Comparison of ENCODE assay signal across 18 cellular contexts in the genomic region with DNA sequence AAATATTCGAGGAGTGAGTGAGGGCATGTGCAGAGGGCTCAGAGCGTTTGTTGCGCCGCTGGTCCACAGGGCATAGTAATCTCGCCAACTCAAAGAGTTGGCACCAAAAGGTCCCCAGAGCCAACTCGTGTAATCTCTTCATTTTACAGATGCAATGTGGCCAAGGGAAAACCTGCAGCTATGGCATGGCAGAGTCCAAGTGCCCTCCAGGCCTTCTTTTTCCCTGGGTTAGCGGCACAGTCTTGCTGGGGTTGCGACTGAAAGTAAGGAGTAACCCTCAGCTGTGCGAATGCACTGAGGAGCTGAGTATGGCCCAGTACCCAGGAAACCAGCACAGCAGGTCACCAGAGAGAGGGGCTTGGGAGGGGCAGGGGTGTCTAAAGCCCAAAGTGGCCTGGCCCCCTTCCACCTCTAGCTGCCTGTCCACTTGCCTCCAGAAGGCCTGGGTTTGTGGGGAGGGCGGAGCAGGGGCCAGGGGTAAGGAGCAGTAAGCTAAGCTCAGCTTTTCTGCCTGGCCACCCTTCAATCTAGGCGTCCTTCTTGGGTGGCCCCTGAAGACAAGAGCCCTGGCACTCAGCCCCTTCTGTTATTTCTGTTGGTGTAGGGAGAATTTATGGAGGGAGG. TPM values are rescaled to one million over a fixed set of nuclear protein-coding genes. Genes with fewer than 3 reads are reported as not detected.
DNase-seq lines count a peak whose midpoint lies in the region; ATAC-seq and TF ChIP-seq lines count a peak whose summit lies in the region.
"Had no signal": no experiment of that assay in that cellular context is flagged by ENCODE, and none has a peak within 500 bp of the region (broad histone marks: within the 10 kb centered on the region; RNA-seq: fewer than 3 reads in every experiment).

No MANE protein-coding gene starts in this region.

- H3K79me2 ChIP-seq in GM23338 (replicated peaks; ENCODE audit: insufficient read depth): no peaks in the 10 kb centered on the region
- H3K79me2 ChIP-seq in neural cell (replicated peaks; ENCODE audit: insufficient read depth, low read length): peaks cover 63% of the 10 kb centered on the region

- H3K27ac ChIP-seq in GM23338 (ENCODE audit: low read depth) (no peak overlapping the region), HUES6 (ENCODE audit: low read depth, low read length) (peak overlapping the region; percentile 64; the same call in 1 of the 2 replicates), esophagus muscularis mucosa (replicated peaks in 1 of 4) (no peak overlapping the region), neural cell (ENCODE audit: low read length) (peak overlapping the region; percentile 98), tibial nerve (no peak overlapping the region)
- H3K27ac ChIP-seq: BLaER1 treated with 17β-estradiol and CSF1 and Interleukin-3, amounts not matched to agents 10 nM and 100 nM had no signal

- peak overlapping the region; percentile 53 for H3K4me3 ChIP-seq in GM23338
- H3K4me3 ChIP-seq in HUES6 (ENCODE audit: low read depth, low read length): peak overlapping the region; percentile 45
- no peak overlapping the region for H3K4me3 ChIP-seq in esophagus muscularis mucosa
- peak overlapping the region; percentile 86 for H3K4me3 ChIP-seq in neural cell (ENCODE audit: low read length)
- no peak overlapping the region for H3K4me3 ChIP-seq in tibial nerve
- H3K4me3 ChIP-seq: BLaER1 treated with 17β-estradiol and CSF1 and Interleukin-3, amounts not matched to agents 10 nM and 100 nM had no signal

- H3F3A ChIP-seq in GM23338 (replicated peaks; ENCODE audit: low read depth) (peaks cover 12% of the 10 kb centered on the region; the same call in 1 of the 2 replicates), neural cell (ENCODE audit: insufficient read depth, low read length, poor library complexity, severe bottlenecking) (peaks cover 7% of the 10 kb centered on the region)

- peaks cover 37% of the 10 kb centered on the region for H3K4me1 Mint-ChIP-seq in GM23338
- peaks cover 9 to 50% (median 31%) of the 10 kb centered on the region in 4 donors for H3K4me1 Mint-ChIP-seq in naive thymus-derived CD8-positive, alpha-beta T cell

- H4K20me1 ChIP-seq in GM23338 (replicated peaks; ENCODE audit: insufficient read depth) (no peaks in the 10 kb centered on the region), neural cell (ENCODE audit: insufficient read depth) (no peaks in the 10 kb centered on the region)

- H3K36me3 Mint-ChIP-seq in GM23338 (ENCODE audit: low read depth): no peaks in the 10 kb centered on the region; the same call in 2 of the 3 replicates
- peaks cover 0 to 2% (median under 1%) of the 10 kb centered on the region in 3 donors for H3K36me3 Mint-ChIP-seq in naive thymus-derived CD8-positive, alpha-beta T cell
- H3K36me3 Mint-ChIP-seq: CD8-positive, alpha-beta memory T cell; IgD-negative memory B cell had no signal

- no peak overlapping the region for H2AFZ ChIP-seq in GM23338
- no peak overlapping the region for H2AFZ ChIP-seq in neural cell (ENCODE audit: low read depth, low read length)

- peaks cover 40% of the 10 kb centered on the region for H3K27me3 Mint-ChIP-seq in GM23338 (ENCODE audit: insufficient read depth, low read depth, poor library complexity)
- peaks cover 3 to 61% (median 43%) of the 10 kb centered on the region in 5 donors for H3K27me3 Mint-ChIP-seq in naive thymus-derived CD8-positive, alpha-beta T cell

- H3K9me3 ChIP-seq in HUES6 (ENCODE audit: control insufficient read depth, insufficient read depth, low read depth, low read length) (no peaks in the 10 kb centered on the region), esophagus muscularis mucosa (peaks cover 0 to under 1% (median 0%) of the 10 kb centered on the region in 4 donors), neural cell (ENCODE audit: low read length) (no peaks in the 10 kb centered on the region), tibial nerve (peaks cover 0 to under 1% (median 0%) of the 10 kb centered on the region in 4 donors)

- no peaks in the 10 kb centered on the region for H3K36me3 ChIP-seq in GM23338 (ENCODE audit: insufficient read depth)
- H3K36me3 ChIP-seq in HUES6 (ENCODE audit: control insufficient read depth, insufficient read depth, low read length): no peaks in the 10 kb centered on the region
- H3K36me3 ChIP-seq in esophagus muscularis mucosa: no peaks in the 10 kb centered on the region
- H3K36me3 ChIP-seq in neural cell (ENCODE audit: insufficient read depth, low read length): no peaks in the 10 kb centered on the region
- H3K36me3 ChIP-seq in tibial nerve: no peaks in the 10 kb centered on the region
- H3K36me3 ChIP-seq: BLaER1 treated with 17β-estradiol and CSF1 and Interleukin-3, amounts not matched to agents 10 nM and 100 nM had no signal

- ATAC-seq in GM23338 (peak; percentile 5), HG03565 (IDR thresholded peaks at IDR 0.05; ENCODE audit: unreplicated experiment) (no peak)
- no peak for ATAC-seq in naive thymus-derived CD8-positive, alpha-beta T cell

- intact Hi-C loops in esophagus muscularis mucosa (cut with DNase I): no loop called here

- H3K27me3 ChIP-seq in GM23338 (ENCODE audit: insufficient read depth) (peaks cover 94% of the 10 kb centered on the region), HUES6 (ENCODE audit: control insufficient read depth, insufficient read depth, low read length) (peaks cover 99% of the 10 kb centered on the region), esophagus muscularis mucosa (peaks cover 0 to 82% (median 30%) of the 10 kb centered on the region in 4 donors), neural cell (ENCODE audit: insufficient read depth, low read depth, low read length) (no peaks in the 10 kb centered on the region), tibial nerve (peaks cover 0 to 73% of the 10 kb centered on the region in 2 donors)

- H3K27ac Mint-ChIP-seq in GM23338: no peak overlapping the region
- H3K27ac Mint-ChIP-seq in naive thymus-derived CD8-positive, alpha-beta T cell: no peak overlapping the region
- H3K27ac Mint-ChIP-seq: CD8-positive, alpha-beta memory T cell; IgD-negative memory B cell had no signal

- H3K9me2 ChIP-seq in GM23338 (ENCODE audit: insufficient read depth): no peaks in the 10 kb centered on the region
- no peaks in the 10 kb centered on the region for H3K9me2 ChIP-seq in neural cell (ENCODE audit: insufficient read depth, low read length)

- TF ChIP-seq CTCF in GM23338 (conservative IDR thresholded peaks at IDR 0.05; ENCODE audit: low read depth in 2 of 2): no peak
- no peak for TF ChIP-seq CTCF in esophagus muscularis mucosa (IDR thresholded peaks at IDR 0.05)
- TF ChIP-seq CTCF in neural cell (IDR thresholded peaks at IDR 0.05; ENCODE audit: poor library complexity, severe bottlenecking): no peak
- no peak for TF ChIP-seq CTCF in tibial nerve (IDR thresholded peaks at IDR 0.05)

- H3K4me1 ChIP-seq in GM23338 (ENCODE audit: insufficient read depth): peaks cover 41% of the 10 kb centered on the region
- H3K4me1 ChIP-seq in HUES6 (ENCODE audit: control insufficient read depth, insufficient read depth, low read length): peaks cover 41% of the 10 kb centered on the region
- peaks cover 14 to 41% (median 34%) of the 10 kb centered on the region in 4 donors for H3K4me1 ChIP-seq in esophagus muscularis mucosa
- H3K4me1 ChIP-seq in tibial nerve: peaks cover 0 to 44% (median 7%) of the 10 kb centered on the region in 4 donors

- H3K9me3 Mint-ChIP-seq in GM23338: no peaks in the 10 kb centered on the region; the same call in 2 of the 3 replicates
- H3K9me3 Mint-ChIP-seq in naive thymus-derived CD8-positive, alpha-beta T cell: no peaks in the 10 kb centered on the region
- H3K9me3 Mint-ChIP-seq: CD8-positive, alpha-beta memory T cell; IgD-negative memory B cell had no signal

- H3K4me3 Mint-ChIP-seq in GM23338: peak overlapping the region; percentile 76
- no peak overlapping the region for H3K4me3 Mint-ChIP-seq in naive thymus-derived CD8-positive, alpha-beta T cell
- H3K4me3 Mint-ChIP-seq: CD8-positive, alpha-beta memory T cell had no signal

- TF ChIP-seq RAD21 in neural cell (conservative IDR thresholded peaks at IDR 0.05): no peak

- H3K9ac ChIP-seq in HUES6 (ENCODE audit: low read length) (peak overlapping the region; percentile 52), neural cell (ENCODE audit: low read length) (peak overlapping the region; percentile 99)
- H3K9ac ChIP-seq: BLaER1 treated with 17β-estradiol and CSF1 and Interleukin-3, amounts not matched to agents 10 nM and 100 nM had no signal

- TF ChIP-seq POLR2A in esophagus muscularis mucosa (IDR thresholded peaks at IDR 0.05; ENCODE audit: low read depth) (no peak), tibial nerve (IDR thresholded peaks at IDR 0.05) (no peak)

- WGBS in esophagus muscularis mucosa: 16% methylated on average over 10 of the region's 11 CpGs
- 18 to 25% methylated on average over 11 of the region's 11 CpGs for WGBS in tibial nerve, 2 donors

- H3K4me2 ChIP-seq in GM23338: peak overlapping the region; percentile 91
- H3K4me2 ChIP-seq in neural cell (ENCODE audit: low read length): peak overlapping the region; percentile 67

- DNase-seq in GM23338 (ENCODE audit: low spot score) (peak; percentile 64), esophagus muscularis mucosa (ENCODE audit: extremely low spot score) (peak; percentile 66), tibial nerve (ENCODE audit: low spot score in 2 of 2) (no peak)
- no peak for DNase-seq in naive thymus-derived CD8-positive, alpha-beta T cell
- DNase-seq: CD8-positive, alpha-beta memory T cell; GOT3; Karpas-422; NCI-H187 treated with DMSO at 0.1 percent for 48 hours; NCI-H446; SHP77 treated with DMSO at 0.1 percent for 48 hours had no signal

- no peak for TF ChIP-seq EP300 in esophagus muscularis mucosa (IDR thresholded peaks at IDR 0.05)
- TF ChIP-seq EP300 in neural cell (conservative IDR thresholded peaks at IDR 0.05; ENCODE audit: poor library complexity, severe bottlenecking): no peak
- TF ChIP-seq EP300 in tibial nerve (IDR thresholded peaks at IDR 0.05): no peak

- POLR2A ChIA-PET in naive thymus-derived CD8-positive, alpha-beta T cell (lab: Charles Lee): no interaction called here

TF ChIP-seq in GM23338, 12 proteins besides CTCF, POLR2A, EP300 and RAD21 (continues in another document):
- TF ChIP-seq STAT1 (IDR thresholded peaks at IDR 0.05; ENCODE audit: unreplicated experiment): no peak

TF ChIP-seq in neural cell, 6 proteins besides CTCF, POLR2A, EP300 and RAD21 (continues in another document):
- TF ChIP-seq TAF1 (IDR thresholded peaks at IDR 0.05; ENCODE audit: low read depth) (no peak), SMC3 (conservative IDR thresholded peaks at IDR 0.05; ENCODE audit: poor library complexity) (no peak)

RNA-seq across cellular contexts. Expression of gene GAD2, which starts 3.3 kb away (rescaled TPM):
- 0.56 and 5.6 TPM in 2 replicates for total RNA-seq in GM23338 (2014; rRNA removed; shearing (Covaris generic))
- polyA plus RNA-seq in GM23338 (2016; fragmentation: Nextera tagmentation; extraction: Ambion mirVana) (0.86 and 1.6 TPM in 2 replicates), neural cell (192 and 200 TPM in 2 replicates)
- total RNA-seq in esophagus muscularis mucosa (not detected), tibial nerve (not detected)
- polyA minus RNA-seq in neural cell: 97.1 and 126 TPM in 2 replicates
- not detected for total RNA-seq in naive thymus-derived CD8-positive, alpha-beta T cell
- polyA plus RNA-seq in naive thymus-derived CD8-positive, alpha-beta T cell: not detected
- total RNA-seq: CD8-positive, alpha-beta memory T cell; HT-29; MCF 10A; RPMI7951 had no signal
- polyA plus RNA-seq: CD8-positive, alpha-beta memory T cell; IgD-negative memory B cell had no signal

Comparison
In these comparisons a context has a peak if more than half of its experiments do, and no peak if none do; other contexts are left out.
1. DNase-seq: peak in GM23338 (single experiment) and esophagus muscularis mucosa (single experiment); none in tibial nerve (0 of 2) and naive thymus-derived CD8-positive, alpha-beta T cell (0 of 10).
2. H3K27ac ChIP-seq: peak in HUES6 (single experiment) and neural cell (single experiment); none in GM23338 (single experiment), esophagus muscularis mucosa (0 of 4) and tibial nerve (0 of 4).
3. H3K4me3 ChIP-seq: peak in GM23338 (single experiment), HUES6 (single experiment) and neural cell (single experiment); none in esophagus muscularis mucosa (0 of 4) and tibial nerve (0 of 4).